ENCODE assay signal across 8 cellular contexts in genomic region chr11:107858217-107859070, GRCh38. TPM values are rescaled to one million over a fixed set of nuclear protein-coding genes. Genes with fewer than 3 reads are reported as not detected.
DNase-seq lines count a peak whose midpoint lies in the region; ATAC-seq and FAIRE-seq lines count a peak whose summit lies in the region.

TSS of gene SLC35F2 (minus strand) at chr11:107858787. CDS start at chr11:107858767, 20 bp downstream.

- ATAC-seq in HG03432 (IDR thresholded peaks at IDR 0.05; ENCODE audit: unreplicated experiment): peak; percentile 90
- ATAC-seq in effector memory CD8-positive, alpha-beta T cell (replicated peaks): peak; percentile 86

- DNase-seq in GM19239 (ENCODE audit: insufficient read length, low spot score) (peak; percentile 68), NCI-H526 treated with DMSO at 0.1 percent for 48 hours (lab: John Stamatoyannopoulos, UW) (peak; percentile 100), mesenteric fat pad (ENCODE audit: low spot score) (peak; percentile 89)
- peak; percentile 56 to 58 for DNase-seq in activated CD4-positive, alpha-beta T cell treated with anti-CD3 and anti-CD28 coated beads, Interleukin-2, amount 50 U/mL, for 24 hours (ENCODE audit: low read depth in 1 of 2, low spot score in 1 of 2)
- peak; percentile 55 to 63 (median 59) for DNase-seq in effector memory CD8-positive, alpha-beta T cell
- DNase-seq in stimulated activated CD8-positive, alpha-beta memory T cell treated with anti-CD3 and anti-CD28 coated beads, Interleukin-15, amount 100 ng/mL, for 24 hours (ENCODE audit: low read depth): peak; percentile 43

- H3K27me3 Mint-ChIP-seq in effector memory CD8-positive, alpha-beta T cell: no peaks in the 10 kb centered on the region

- H3K36me3 Mint-ChIP-seq in effector memory CD8-positive, alpha-beta T cell (ENCODE audit: insufficient read depth): peaks cover 19% of the 10 kb centered on the region

- H3K4me3 ChIP-seq in BLaER1 treated with 17β-estradiol and CSF1 and Interleukin-3, amounts not matched to agents 10 nM and 100 nM: peak within 1 kb of the TSS; percentile 73 to 99 (median 91)

- peaks cover 0 to 9% (median 0%) of the 10 kb centered on the region in 11 experiments; a peak in 2 of 22 replicates for H3K9me3 ChIP-seq in BLaER1 treated with 17β-estradiol and CSF1 and Interleukin-3, amounts not matched to agents 10 nM and 100 nM (replicated peaks in 1 of 11)

- H3K27ac Mint-ChIP-seq in effector memory CD8-positive, alpha-beta T cell: peak within 1 kb of the TSS; percentile 90 to 92

- H3K4me3 Mint-ChIP-seq in effector memory CD8-positive, alpha-beta T cell: peak within 1 kb of the TSS; percentile 95 to 97

- H4K20me1 ChIP-seq in BLaER1 treated with 17β-estradiol and CSF1 and Interleukin-3, amounts not matched to agents 10 nM and 100 nM: peaks cover 0 to 44% (median 28%) of the 10 kb centered on the region in 11 experiments; a peak in 16 of 22 replicates

- H3K4me2 ChIP-seq in BLaER1 treated with 17β-estradiol and CSF1 and Interleukin-3, amounts not matched to agents 10 nM and 100 nM: peak within 1 kb of the TSS; percentile 73 to 91 (median 88)

- no peak for FAIRE-seq in GM19239 (lab: Jason Lieb, UNC)

- no peaks in the 10 kb centered on the region for H3K27me3 ChIP-seq in BLaER1 treated with 17β-estradiol and CSF1 and Interleukin-3, amounts not matched to agents 10 nM and 100 nM

- peak within 1 kb of the TSS; percentile 48 to 94 (median 89); a peak in 21 of 22 replicates for H3K27ac ChIP-seq in BLaER1 treated with 17β-estradiol and CSF1 and Interleukin-3, amounts not matched to agents 10 nM and 100 nM

- H3K9me3 Mint-ChIP-seq in effector memory CD8-positive, alpha-beta T cell: no peaks in the 10 kb centered on the region

- peak within 1 kb of the TSS; percentile 80 to 95 (median 90) for H3K9ac ChIP-seq in BLaER1 treated with 17β-estradiol and CSF1 and Interleukin-3, amounts not matched to agents 10 nM and 100 nM

- peaks cover 0 to 29% (median 24%) of the 10 kb centered on the region in 11 experiments; a peak in 19 of 22 replicates for H3K36me3 ChIP-seq in BLaER1 treated with 17β-estradiol and CSF1 and Interleukin-3, amounts not matched to agents 10 nM and 100 nM

- H3K4me1 ChIP-seq in BLaER1 treated with 17β-estradiol and CSF1 and Interleukin-3, amounts not matched to agents 10 nM and 100 nM: peaks cover 5 to 25% (median 14%) of the 10 kb centered on the region in 10 experiments; a peak in 14 of 20 replicates

- peaks cover 25 to 28% of the 10 kb centered on the region in 2 donors for H3K4me1 Mint-ChIP-seq in effector memory CD8-positive, alpha-beta T cell (ENCODE audit: low read depth in 2 of 2)

RNA-seq across cellular contexts. Expression of gene SLC35F2, which starts in this region (rescaled TPM):
- total RNA-seq in mesenteric fat pad: 3.2 TPM

Comparison
In these comparisons a context has a peak if more than half of its experiments do, and no peak if none do; other contexts are left out.
1. Peak in every context shown above with its lines: DNase-seq, ATAC-seq, H3K4me3 ChIP-seq and H3K27ac ChIP-seq.
2. DNase-seq: peak in every context shown above with its lines; median percentile 100 in NCI-H526 treated with DMSO at 0.1 percent for 48 hours; 89 in mesenteric fat pad; 68 in GM19239; 59 in effector memory CD8-positive, alpha-beta T cell; 57 in activated CD4-positive, alpha-beta T cell treated with anti-CD3 and anti-CD28 coated beads, Interleukin-2, amount 50 U/mL, for 24 hours; 43 in stimulated activated CD8-positive, alpha-beta memory T cell treated with anti-CD3 and anti-CD28 coated beads, Interleukin-15, amount 100 ng/mL, for 24 hours.